1 cellular context compared by ENCODE assay signal in genomic region chr2:208252766-208253492, GRCh38.
A peak's percentile ranks its signal among the peaks of the same experiment; 100 is the strongest.
TF ChIP-seq lines count a peak whose summit lies in the region.

No MANE protein-coding gene starts in this region.

TF ChIP-seq in H1, 55 proteins besides CTCF, POLR2A, EP300 and RAD21:
- TF ChIP-seq CEBPB (IDR thresholded peaks at IDR 0.05; ENCODE audit: low read depth, low read length) (peak; percentile 24; the same call in 1 of the 2 replicates), KDM5A (IDR thresholded peaks at IDR 0.05; ENCODE audit: low read length) (no peak)
TF ChIP-seq in H1: peak in this region for 1.
